24 cellular contexts compared by ENCODE assay signal in the genomic region with DNA sequence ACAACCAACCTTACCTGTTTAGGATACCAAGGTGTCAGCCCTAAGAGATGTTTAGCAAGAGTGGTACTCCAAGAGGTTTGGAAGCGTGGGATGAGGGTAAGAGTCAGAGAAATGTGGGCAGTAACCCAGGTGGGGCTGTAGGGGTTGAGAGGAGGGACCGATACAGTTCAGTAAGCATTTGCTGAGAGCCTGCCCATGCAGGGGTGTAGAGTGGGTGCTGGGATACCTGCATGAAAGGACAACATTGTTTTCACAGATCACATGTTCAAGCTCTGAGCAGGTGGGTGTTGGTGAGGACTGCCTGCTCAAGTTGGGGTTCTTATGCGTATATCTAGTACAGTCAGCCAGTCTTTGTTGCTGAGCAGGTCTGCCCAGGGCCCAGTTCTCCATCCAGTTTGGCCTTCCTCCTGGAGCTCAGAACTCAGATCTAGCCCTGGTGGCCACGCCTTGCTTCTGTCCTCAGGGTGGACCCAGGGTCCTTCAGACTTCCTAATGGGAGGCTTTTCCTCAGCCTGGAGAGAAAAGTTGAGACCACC. TPM values are rescaled to one million over a fixed set of nuclear protein-coding genes. Genes with fewer than 3 reads are reported as not detected.
DNase-seq lines count a peak whose midpoint lies in the region; ATAC-seq and TF ChIP-seq lines count a peak whose summit lies in the region.
"Had no signal": no experiment of that assay in that cellular context is flagged by ENCODE, and none has a peak within 500 bp of the region (broad histone marks: within the 10 kb centered on the region; RNA-seq: fewer than 3 reads in every experiment).

No MANE protein-coding gene starts in this region.

- no peak overlapping the region for H2BK12ac ChIP-seq in trophoblast cell (ENCODE audit: low read length)

- no peak overlapping the region for H3K4me2 ChIP-seq in trophoblast cell (ENCODE audit: low read length)

- no peaks in the 10 kb centered on the region for H3K36me3 Mint-ChIP-seq in activated T-cell treated with anti-CD3 and anti-CD28 coated beads, Interleukin-2, amount 50 U/mL, for 24 hours (ENCODE audit: low read depth)
- H3K36me3 Mint-ChIP-seq in activated naive CD8-positive, alpha-beta T cell treated with anti-CD3 and anti-CD28 coated beads, Interleukin-2, amount 10 ng/mL, durations not matched to agents 7 days and 5 days, result peaks cover 16% of the 10 kb centered on the region

- POLR2A ChIA-PET in activated naive CD8-positive, alpha-beta T cell treated with anti-CD3 and anti-CD28 coated beads, Interleukin-2, amount 10 ng/mL, durations not matched to agents 7 days and 5 days (lab: Charles Lee), result no interaction called here

- H3K79me1 ChIP-seq in trophoblast cell (ENCODE audit: low read length), result no peaks in the 10 kb centered on the region

- no peak overlapping the region for H2AK5ac ChIP-seq in trophoblast cell (ENCODE audit: low read length)

- ATAC-seq in HG02885 (IDR thresholded peaks at IDR 0.05; ENCODE audit: poor library complexity, unreplicated experiment), result peak; percentile 36
- no peak for ATAC-seq in activated naive CD8-positive, alpha-beta T cell treated with anti-CD3 and anti-CD28 coated beads, Interleukin-2, amount 10 ng/mL, durations not matched to agents 7 days and 5 days (ENCODE audit: low read depth)
- ATAC-seq in SK-N-SH treated with all-trans-retinoic acid at 6 μM for 48 hours, result no peak
- ATAC-seq in HG03196 (IDR thresholded peaks at IDR 0.05; ENCODE audit: unreplicated experiment), result no peak
- no peak for ATAC-seq in HG02642 (IDR thresholded peaks at IDR 0.05; ENCODE audit: poor library complexity, unreplicated experiment)
- ATAC-seq: activated CD8-positive, alpha-beta memory T cell treated with anti-CD3 and anti-CD28 coated beads, Interleukin-2, amount 10 ng/mL, durations not matched to agents 7 days and 5 days had no signal

- no peak overlapping the region for H3K27ac ChIP-seq in trophoblast cell (ENCODE audit: low read depth, low read length)
- H3K27ac ChIP-seq: SK-N-MC, stomach, transverse colon had no signal

- no peak overlapping the region for H3K4me3 ChIP-seq in trophoblast cell (ENCODE audit: low read depth, low read length)
- H3K4me3 ChIP-seq: HAP-1, SK-N-MC, stomach, transverse colon had no signal

- H3K4me3 Mint-ChIP-seq in activated T-cell treated with anti-CD3 and anti-CD28 coated beads, Interleukin-2, amount 50 U/mL, for 24 hours, result no peak overlapping the region
- no peak overlapping the region for H3K4me3 Mint-ChIP-seq in activated naive CD8-positive, alpha-beta T cell treated with anti-CD3 and anti-CD28 coated beads, Interleukin-2, amount 10 ng/mL, durations not matched to agents 7 days and 5 days
- H3K4me3 Mint-ChIP-seq: activated CD8-positive, alpha-beta memory T cell treated with anti-CD3 and anti-CD28 coated beads, Interleukin-2, amount 10 ng/mL, durations not matched to agents 7 days and 5 days; central memory CD8-positive, alpha-beta T cell; nephron had no signal

- H4K8ac ChIP-seq in trophoblast cell (ENCODE audit: low read depth, low read length), result no peak overlapping the region

- no peak for DNase-seq in activated T-cell treated with anti-CD3 and anti-CD28 coated beads, Interleukin-2, amount 50 U/mL, for 24 hours
- DNase-seq in activated T-cell treated with anti-CD3 and anti-CD28 coated beads for 4 hours (no peak), trophoblast cell (no peak)
- no peak for DNase-seq in activated naive CD8-positive, alpha-beta T cell treated with anti-CD3 and anti-CD28 coated beads, Interleukin-2, amount 10 ng/mL, durations not matched to agents 7 days and 5 days
- DNase-seq: activated CD4-positive, alpha-beta T cell treated with anti-CD3 and anti-CD28 coated beads for 48 hours; activated CD8-positive, alpha-beta memory T cell treated with anti-CD3 and anti-CD28 coated beads, Interleukin-2, amount 10 ng/mL, durations not matched to agents 7 days and 5 days; AML-193; midbrain; NCI-H1436; NCI-H2081 treated with DMSO at 0.1 percent for 48 hours; NCI-H446; OCI-M1; stomach; transverse colon had no signal

- H3K9me3 ChIP-seq in trophoblast cell (ENCODE audit: insufficient read depth, low read depth, low read length), result peaks cover 3% of the 10 kb centered on the region
- H3K9me3 ChIP-seq: HAP-1, stomach, transverse colon had no signal

- no peaks in the 10 kb centered on the region for H3K27me3 ChIP-seq in trophoblast cell (ENCODE audit: insufficient read depth, low read length)
- H3K27me3 ChIP-seq: stomach, transverse colon had no signal

- peak overlapping the region; percentile 23 for H3K23ac ChIP-seq in trophoblast cell (ENCODE audit: low read length)

- WGBS in trophoblast cell (ENCODE audit: extremely low coverage, insufficient coverage, insufficient read length), result no CpG with 5 or more reads among the region's 4 CpGs

- no peaks in the 10 kb centered on the region for H3K36me3 ChIP-seq in trophoblast cell (ENCODE audit: control insufficient read depth in 1 of 2, insufficient read depth in 2 of 2, low read length in 2 of 2)
- H3K36me3 ChIP-seq: HAP-1, stomach, transverse colon had no signal

- H3K27ac Mint-ChIP-seq in activated T-cell treated with anti-CD3 and anti-CD28 coated beads, Interleukin-2, amount 50 U/mL, for 24 hours, result peak overlapping the region; percentile 20
- peak overlapping the region; percentile 12 for H3K27ac Mint-ChIP-seq in activated naive CD8-positive, alpha-beta T cell treated with anti-CD3 and anti-CD28 coated beads, Interleukin-2, amount 10 ng/mL, durations not matched to agents 7 days and 5 days
- H3K27ac Mint-ChIP-seq: activated CD8-positive, alpha-beta memory T cell treated with anti-CD3 and anti-CD28 coated beads, Interleukin-2, amount 10 ng/mL, durations not matched to agents 7 days and 5 days; nephron had no signal

- no peak overlapping the region for H3K4ac ChIP-seq in trophoblast cell (ENCODE audit: low read depth, low read length)

- peaks cover 0 to 1% of the 10 kb centered on the region in 2 experiments for H3K4me1 ChIP-seq in trophoblast cell (ENCODE audit: control insufficient read depth in 1 of 2, insufficient read depth in 2 of 2, low read length in 2 of 2)

- H3K18ac ChIP-seq in trophoblast cell (ENCODE audit: low read length), result no peak overlapping the region

- H2BK5ac ChIP-seq in trophoblast cell (ENCODE audit: low read depth, low read length, poor library complexity), result no peak overlapping the region

- H4K91ac ChIP-seq in trophoblast cell (ENCODE audit: low read depth, low read length), result no peak overlapping the region

- no peaks in the 10 kb centered on the region for H3K79me2 ChIP-seq in trophoblast cell (ENCODE audit: control insufficient read depth, insufficient read depth, low read length, poor library complexity)

- no peak overlapping the region for H2AFZ ChIP-seq in trophoblast cell (ENCODE audit: insufficient read depth, low read length, poor library complexity)

- no peak overlapping the region for H4K12ac ChIP-seq in trophoblast cell (ENCODE audit: low read depth, low read length)

- H3K4me1 Mint-ChIP-seq in activated T-cell treated with anti-CD3 and anti-CD28 coated beads, Interleukin-2, amount 50 U/mL, for 24 hours (ENCODE audit: low read depth), result peaks cover 49% of the 10 kb centered on the region
- H3K4me1 Mint-ChIP-seq in activated naive CD8-positive, alpha-beta T cell treated with anti-CD3 and anti-CD28 coated beads, Interleukin-2, amount 10 ng/mL, durations not matched to agents 7 days and 5 days, result peaks cover 51% of the 10 kb centered on the region

- no peaks in the 10 kb centered on the region for H3K9me3 Mint-ChIP-seq in activated T-cell treated with anti-CD3 and anti-CD28 coated beads, Interleukin-2, amount 50 U/mL, for 24 hours
- no peaks in the 10 kb centered on the region for H3K9me3 Mint-ChIP-seq in activated naive CD8-positive, alpha-beta T cell treated with anti-CD3 and anti-CD28 coated beads, Interleukin-2, amount 10 ng/mL, durations not matched to agents 7 days and 5 days
- H3K9me3 Mint-ChIP-seq: central memory CD8-positive, alpha-beta T cell; nephron had no signal

- H3K27me3 Mint-ChIP-seq in activated T-cell treated with anti-CD3 and anti-CD28 coated beads, Interleukin-2, amount 50 U/mL, for 24 hours, result no peaks in the 10 kb centered on the region
- H3K27me3 Mint-ChIP-seq in activated naive CD8-positive, alpha-beta T cell treated with anti-CD3 and anti-CD28 coated beads, Interleukin-2, amount 10 ng/mL, durations not matched to agents 7 days and 5 days, result peaks cover 3% of the 10 kb centered on the region
- H3K27me3 Mint-ChIP-seq: central memory CD8-positive, alpha-beta T cell had no signal

- no peak overlapping the region for H2BK120ac ChIP-seq in trophoblast cell (ENCODE audit: insufficient read depth, low read length, poor library complexity)

- no peak overlapping the region for H3K14ac ChIP-seq in trophoblast cell (ENCODE audit: low read length)

- no peak overlapping the region for H3K9ac ChIP-seq in trophoblast cell (ENCODE audit: low read length)

TF ChIP-seq in SK-N-SH treated with all-trans-retinoic acid at 6 μM for 48 hours, 23 proteins besides CTCF, POLR2A, EP300 and RAD21 (continues in another document):
- TF ChIP-seq RARB (CRISPR knock-in tag; IDR thresholded peaks at IDR 0.05) (no peak), ARNTL (CRISPR knock-in tag; IDR thresholded peaks at IDR 0.05; ENCODE audit: borderline replicate concordance, low read depth) (no peak), ISL1 (CRISPR knock-in tag; IDR thresholded peaks at IDR 0.05) (no peak), OSR1 (CRISPR knock-in tag; IDR thresholded peaks at IDR 0.05) (no peak), PPARA (CRISPR knock-in tag; IDR thresholded peaks at IDR 0.05; ENCODE audit: borderline replicate concordance) (no peak), ZC3H10 (CRISPR knock-in tag; IDR thresholded peaks at IDR 0.05) (no peak), BACH2 (CRISPR knock-in tag; IDR thresholded peaks at IDR 0.05; ENCODE audit: borderline replicate concordance) (no peak), ZFP3 (CRISPR knock-in tag; IDR thresholded peaks at IDR 0.05) (no peak), ZNF8 (CRISPR knock-in tag; IDR thresholded peaks at IDR 0.05) (no peak), CSDC2 (CRISPR knock-in tag; IDR thresholded peaks at IDR 0.05) (no peak), ESRRG (CRISPR knock-in tag; IDR thresholded peaks at IDR 0.05) (no peak)

RNA-seq across cellular contexts. Expression of a gene that starts 14.8 kb away (rescaled TPM):
- 10 to 100 TPM; 19.9 to 25.7 TPM for total RNA-seq in activated naive CD8-positive, alpha-beta T cell treated with anti-CD3 and anti-CD28 coated beads, Interleukin-2, amount 10 ng/mL, durations not matched to agents 7 days and 5 days
- 23.3 and 24.1 TPM in 2 replicates for polyA plus RNA-seq in trophoblast cell (2013)

RNA-seq across cellular contexts. Expression of a gene that starts 43.3 kb away (rescaled TPM):
- not detected for total RNA-seq in activated naive CD8-positive, alpha-beta T cell treated with anti-CD3 and anti-CD28 coated beads, Interleukin-2, amount 10 ng/mL, durations not matched to agents 7 days and 5 days
- polyA plus RNA-seq in trophoblast cell (2013), result 2.4 TPM in 2 replicates
- total RNA-seq: activated CD8-positive, alpha-beta memory T cell treated with anti-CD3 and anti-CD28 coated beads, Interleukin-2, amount 10 ng/mL, durations not matched to agents 7 days and 5 days; dermis microvascular lymphatic vessel endothelial cell; T-helper 2 cell treated with Interferon-gamma antibody and Interleukin-4, amounts not matched to agents 100 ng/mL and 5 ng/mL, for 36 hours had no signal
